In genomic region chr20:2421247-2421646, GRCh38 we compare ENCODE assay signal across 1 cellular context.
TF ChIP-seq lines count a peak whose summit lies in the region.

No MANE protein-coding gene starts in this region.

TF ChIP-seq in HCT116, 20 proteins besides CTCF, POLR2A, EP300 and RAD21 (continued from another document):
- TF ChIP-seq REST (IDR thresholded peaks at IDR 0.05; ENCODE audit: low read depth), result no peak
- TF ChIP-seq MAX (IDR thresholded peaks at IDR 0.05), result no peak
- TF ChIP-seq EGR1 (IDR thresholded peaks at IDR 0.05; ENCODE audit: low read depth), result no peak
- no peak for TF ChIP-seq CEBPB (IDR thresholded peaks at IDR 0.05; ENCODE audit: low read depth)
- TF ChIP-seq SRF (IDR thresholded peaks at IDR 0.05; ENCODE audit: low read depth), result no peak
- no peak for TF ChIP-seq ELF1 (IDR thresholded peaks at IDR 0.05; ENCODE audit: borderline replicate concordance, low read depth)
- no peak for TF ChIP-seq FOSL1 (IDR thresholded peaks at IDR 0.05; ENCODE audit: low read depth)
- TF ChIP-seq YY1 (IDR thresholded peaks at IDR 0.05; ENCODE audit: extremely low read depth, insufficient replicate concordance, low read depth, low read length), result no peak
- TF ChIP-seq ZBTB33 (IDR thresholded peaks at IDR 0.05; ENCODE audit: extremely low read depth, insufficient replicate concordance, low read length), result no peak
- no peak for TF ChIP-seq EZH2phosphoT487 (IDR thresholded peaks at IDR 0.05; ENCODE audit: borderline replicate concordance)
